In genomic region chr2:221555511-221555845, GRCh38 we compare ENCODE assay signal across 11 cellular contexts. TPM values are rescaled to one million over a fixed set of nuclear protein-coding genes. Genes with fewer than 3 reads are reported as not detected.
DNase-seq lines count a peak whose midpoint lies in the region; ATAC-seq and TF ChIP-seq lines count a peak whose summit lies in the region.
"Had no signal": no experiment of that assay in that cellular context is flagged by ENCODE, and none has a peak within 500 bp of the region (broad histone marks: within the 10 kb centered on the region; RNA-seq: fewer than 3 reads in every experiment).

No MANE protein-coding gene starts in this region.

- H3K9me3 ChIP-seq in OCI-LY3 (ENCODE audit: insufficient read depth, low read length), result no peaks in the 10 kb centered on the region
- H3K9me3 ChIP-seq in tibial artery, result no peaks in the 10 kb centered on the region
- H3K9me3 ChIP-seq: SJSA1 had no signal

- H3K4me3 Mint-ChIP-seq in stimulated activated naive B cell treated with anti-CD40 and anti-IgM and Interleukin-4, amounts not matched to agents 10 μg/mL and 1 μg/mL and 100 μg/mL, for 72 hours, result peak overlapping the region; percentile 73 to 76

- no peaks in the 10 kb centered on the region for H3K36me3 ChIP-seq in OCI-LY3 (replicated peaks; ENCODE audit: low read depth, low read length)
- H3K36me3 ChIP-seq in tibial artery, result no peaks in the 10 kb centered on the region
- H3K36me3 ChIP-seq: SJSA1 had no signal

- peak overlapping the region; percentile 65 for H3K9ac ChIP-seq in OCI-LY3 (ENCODE audit: low read length)

- ATAC-seq in left ventricle myocardium superior, result peak; percentile 47
- no peak for ATAC-seq in Right ventricle myocardium superior (ENCODE audit: poor library complexity)
- peak; percentile 30 for ATAC-seq in HG02870 (IDR thresholded peaks at IDR 0.05; ENCODE audit: unreplicated experiment)
- ATAC-seq in stimulated activated naive B cell treated with anti-CD40 and anti-IgM and Interleukin-4, amounts not matched to agents 10 μg/mL and 1 μg/mL and 100 μg/mL, for 72 hours (replicated peaks), result peak; percentile 31 to 49

- peak overlapping the region; percentile 81 for H3K4me2 ChIP-seq in OCI-LY3 (ENCODE audit: low read length)

- no peaks in the 10 kb centered on the region for H3K9me3 Mint-ChIP-seq in stimulated activated naive B cell treated with anti-CD40 and anti-IgM and Interleukin-4, amounts not matched to agents 10 μg/mL and 1 μg/mL and 100 μg/mL, for 72 hours

- H3K4me1 ChIP-seq in OCI-LY3 (ENCODE audit: low read length) (peaks cover 79% of the 10 kb centered on the region), tibial artery (peaks cover 0 to 16% (median 4%) of the 10 kb centered on the region in 4 donors)
- H3K4me1 ChIP-seq: SJSA1 had no signal

- H3K4me3 ChIP-seq in OCI-LY3 (ENCODE audit: low read length) (peak overlapping the region; percentile 46), tibial artery (no peak overlapping the region)
- H3K4me3 ChIP-seq: SJSA1 had no signal

- peak overlapping the region; percentile 79 for H3K27ac Mint-ChIP-seq in stimulated activated naive B cell treated with anti-CD40 and anti-IgM and Interleukin-4, amounts not matched to agents 10 μg/mL and 1 μg/mL and 100 μg/mL, for 72 hours

- peaks cover 18 to 36% of the 10 kb centered on the region in 2 donors for H3K4me1 Mint-ChIP-seq in stimulated activated naive B cell treated with anti-CD40 and anti-IgM and Interleukin-4, amounts not matched to agents 10 μg/mL and 1 μg/mL and 100 μg/mL, for 72 hours

- no peaks in the 10 kb centered on the region for H3K79me2 ChIP-seq in OCI-LY3 (ENCODE audit: low read length)

- TF ChIP-seq CTCF in OCI-LY3 (IDR thresholded peaks at IDR 0.05; ENCODE audit: low read depth, low read length), result no peak
- no peak for TF ChIP-seq CTCF in tibial artery (IDR thresholded peaks at IDR 0.05)

- DNase-seq in left ventricle myocardium superior, result no peak
- DNase-seq in Right ventricle myocardium superior, result no peak
- DNase-seq in stimulated activated naive B cell treated with anti-CD40 and anti-IgM and Interleukin-4, amounts not matched to agents 10 μg/mL and 1 μg/mL and 100 μg/mL, for 72 hours, result no peak
- DNase-seq in NCI-H1417 (lab: John Stamatoyannopoulos, UW), result no peak
- no peak for DNase-seq in amygdala (lab: John Stamatoyannopoulos, UW)
- DNase-seq in tibial artery, result no peak
- DNase-seq: aorta; stimulated activated CD4-positive, alpha-beta T cell treated with anti-CD3 and anti-CD28 coated beads, Interleukin-4, amount 100 ng/mL, for 4 hours had no signal

- H3K27ac ChIP-seq in OCI-LY3 (ENCODE audit: low read length) (peak overlapping the region; percentile 83), tibial artery (no peak overlapping the region)
- H3K27ac ChIP-seq: SJSA1 had no signal

- H3K27me3 ChIP-seq in OCI-LY3 (ENCODE audit: low read depth, low read length) (no peaks in the 10 kb centered on the region), tibial artery (no peaks in the 10 kb centered on the region)
- H3K27me3 ChIP-seq: SJSA1 had no signal

- no peaks in the 10 kb centered on the region for H3K36me3 Mint-ChIP-seq in stimulated activated naive B cell treated with anti-CD40 and anti-IgM and Interleukin-4, amounts not matched to agents 10 μg/mL and 1 μg/mL and 100 μg/mL, for 72 hours

- intact Hi-C loops in left ventricle myocardium superior (cut with micrococcal nuclease), result no loop called here
- intact Hi-C loops in Right ventricle myocardium superior (cut with DNase I), result no loop called here
- intact Hi-C loops in tibial artery (cut with DNase I; ENCODE audit: low total_unique reads), result no loop called here

- no peaks in the 10 kb centered on the region for H4K20me1 ChIP-seq in OCI-LY3 (ENCODE audit: insufficient read depth, low read length)

- no peak overlapping the region for H2AFZ ChIP-seq in OCI-LY3 (ENCODE audit: low read depth, low read length)

- no peaks in the 10 kb centered on the region for H3K27me3 Mint-ChIP-seq in stimulated activated naive B cell treated with anti-CD40 and anti-IgM and Interleukin-4, amounts not matched to agents 10 μg/mL and 1 μg/mL and 100 μg/mL, for 72 hours

RNA-seq across cellular contexts. Expression of gene EPHA4, which starts 16.6 kb away (rescaled TPM):
- total RNA-seq in left ventricle myocardium superior (16.3 TPM), Right ventricle myocardium superior (11.9 TPM)
